In genomic region chr11:129808241-129808640, GRCh38 we compare ENCODE assay signal across 3 cellular contexts. TPM values are rescaled to one million over a fixed set of nuclear protein-coding genes. Genes with fewer than 3 reads are reported as not detected.
"Had no signal": no experiment of that assay in that cellular context is flagged by ENCODE, and none has a peak within 500 bp of the region (broad histone marks: within the 10 kb centered on the region; RNA-seq: fewer than 3 reads in every experiment).

No MANE protein-coding gene starts in this region.

RNA-seq across cellular contexts. Expression of gene TMEM45B, which starts 7.4 kb away (rescaled TPM):
- total RNA-seq: ascending aorta, astrocyte, chondrocyte had no signal
